In genomic region chr13:23799945-23800344, GRCh38 we compare ENCODE assay signal across 10 cellular contexts.
DNase-seq lines count a peak whose midpoint lies in the region; ATAC-seq and TF ChIP-seq lines count a peak whose summit lies in the region.
"Had no signal": no experiment of that assay in that cellular context is flagged by ENCODE, and none has a peak within 500 bp of the region (broad histone marks: within the 10 kb centered on the region; RNA-seq: fewer than 3 reads in every experiment).

No MANE protein-coding gene starts in this region.

- H3K4me1 Mint-ChIP-seq in chondrocyte (ENCODE audit: low read depth) = peaks cover 35% of the 10 kb centered on the region
- H3K4me1 Mint-ChIP-seq: neural crest cell had no signal

- TF ChIP-seq CTCF in chondrocyte (IDR thresholded peaks at IDR 0.05) = no peak

- H3K9me3 Mint-ChIP-seq in chondrocyte (ENCODE audit: low read depth) = peaks cover 11% of the 10 kb centered on the region

- ATAC-seq in GM19035 (IDR thresholded peaks at IDR 0.05; ENCODE audit: unreplicated experiment) (peak; percentile 93), HG03095 (IDR thresholded peaks at IDR 0.05; ENCODE audit: unreplicated experiment) (peak; percentile 88)

- peak; percentile 22 for DNase-seq in AG08395 (ENCODE audit: low spot score)
- no peak for DNase-seq in chondrocyte (ENCODE audit: low spot score)
- DNase-seq in erythroblast (lab: John Stamatoyannopoulos, UW) = no peak
- no peak for DNase-seq in DMS153 (lab: John Stamatoyannopoulos, UW)
- DNase-seq in NCI-H2227 treated with DMSO at 0.1 percent for 48 hours (lab: John Stamatoyannopoulos, UW) = no peak
- no peak for DNase-seq in NCI-H2107 (lab: John Stamatoyannopoulos, UW)
- DNase-seq: PC-9 had no signal

- no peak for TF ChIP-seq POLR2A in erythroblast (IDR thresholded peaks at IDR 0.05; ENCODE audit: low read length)

- H3K27me3 Mint-ChIP-seq in chondrocyte (ENCODE audit: low read depth) = no peaks in the 10 kb centered on the region

- no peak overlapping the region for H3K4me3 Mint-ChIP-seq in chondrocyte (ENCODE audit: unreplicated experiment)
- H3K4me3 Mint-ChIP-seq: neural crest cell had no signal

- peak overlapping the region; percentile 80 for H3K27ac Mint-ChIP-seq in chondrocyte (ENCODE audit: unreplicated experiment)

- H3K36me3 Mint-ChIP-seq in chondrocyte (ENCODE audit: low read depth) = peaks cover 6% of the 10 kb centered on the region
